In genomic region chr6:75118925-75119515, GRCh38 we compare ENCODE assay signal across 16 cellular contexts.
"Had no signal": no experiment of that assay in that cellular context is flagged by ENCODE, and none has a peak within 500 bp of the region (broad histone marks: within the 10 kb centered on the region; RNA-seq: fewer than 3 reads in every experiment).

No MANE protein-coding gene starts in this region.

- ATAC-seq: activated CD8-positive, alpha-beta T cell treated with anti-CD3 and anti-CD28 coated beads for 36 hours; activated T-helper 17 cell treated with anti-CD3 and anti-CD28 coated beads, Interleukin-2, amount 50 U/mL, for 72 hours; body of pancreas had no signal

- H2AFZ ChIP-seq: hepatocyte had no signal

- DNase-seq: activated B cell treated with CpG ODN at 0.5 μM for 24 hours; activated CD4-positive, alpha-beta T cell treated with anti-CD3 and anti-CD28 coated beads for 48 hours; activated CD8-positive, alpha-beta T cell treated with anti-CD3 and anti-CD28 coated beads for 36 hours; activated naive CD4-positive, alpha-beta T cell; activated naive CD8-positive, alpha-beta T cell treated with anti-CD3 and anti-CD28 coated beads, Interleukin-2, amount 10 ng/mL, durations not matched to agents 7 days and 5 days; activated T-cell treated with anti-CD3 and anti-CD28 coated beads, Interleukin-2, amount 50 U/mL, for 1 hour; body of pancreas; dorsolateral prefrontal cortex; mammary epithelial cell; occipital lobe; stimulated activated CD4-positive, alpha-beta T cell treated with anti-CD3 and anti-CD28 coated beads, Interleukin-4, amount 100 ng/mL, for 1 hour had no signal

- H3K4me1 ChIP-seq: right atrium auricular region had no signal

- H3K27me3 ChIP-seq: body of pancreas, hepatocyte, right atrium auricular region had no signal

- H3K27ac ChIP-seq: body of pancreas, dorsolateral prefrontal cortex, hepatocyte, right atrium auricular region had no signal

- H3K4me2 ChIP-seq: hepatocyte had no signal

- H3K36me3 ChIP-seq: right atrium auricular region, thoracic aorta had no signal

- H3K9me3 ChIP-seq: body of pancreas, right atrium auricular region, thoracic aorta had no signal

- H3K4me3 ChIP-seq: body of pancreas, dorsolateral prefrontal cortex, hepatocyte, right atrium auricular region, skin epidermis, thoracic aorta had no signal
